ENCODE assay signal across 10 cellular contexts in genomic region chr1:110408488-110408887, GRCh38. TPM values are rescaled to one million over a fixed set of nuclear protein-coding genes. Genes with fewer than 3 reads are reported as not detected.
DNase-seq lines count a peak whose midpoint lies in the region; ATAC-seq and TF ChIP-seq lines count a peak whose summit lies in the region.
"Had no signal": no experiment of that assay in that cellular context is flagged by ENCODE, and none has a peak within 500 bp of the region (broad histone marks: within the 10 kb centered on the region; RNA-seq: fewer than 3 reads in every experiment).

No MANE protein-coding gene starts in this region.

- H3K27me3 ChIP-seq in H9 (ENCODE audit: insufficient read depth, low read length) (no peaks in the 10 kb centered on the region), mesendoderm (ENCODE audit: insufficient read depth, low read length, poor library complexity) (no peaks in the 10 kb centered on the region), prostate gland (replicated peaks; ENCODE audit: insufficient read depth) (no peaks in the 10 kb centered on the region)

- intact Hi-C loops in prostate gland (cut with DNase I): loop anchor here (5.0 kb wide), 1 partner anchor 71 kb away; the partner anchor contains the start of gene RBM15

- H3K23ac ChIP-seq in H9 (ENCODE audit: insufficient read length, low read depth, low read length) (no peak overlapping the region), mesendoderm (ENCODE audit: low read length) (no peak overlapping the region)

- peaks cover 14% of the 10 kb centered on the region for H3K23me2 ChIP-seq in H9 (ENCODE audit: insufficient read length, low read depth, low read length, poor library complexity, severe bottlenecking)

- no peak overlapping the region for H4K5ac ChIP-seq in H9 (ENCODE audit: insufficient read length, low read depth, low read length)
- peak overlapping the region; percentile 86 for H4K5ac ChIP-seq in mesendoderm (ENCODE audit: low read length)

- no peak overlapping the region for H3K4me3 ChIP-seq in mesendoderm (ENCODE audit: low read length)
- H3K4me3 ChIP-seq in prostate gland: no peak overlapping the region

- no peak overlapping the region for H2AFZ ChIP-seq in H9 (ENCODE audit: low read length)

- H3K9me3 Mint-ChIP-seq in H9: no peaks in the 10 kb centered on the region; a peak in 2 of 5 replicates
- no peaks in the 10 kb centered on the region for H3K9me3 Mint-ChIP-seq in activated naive CD8-positive, alpha-beta T cell treated with anti-CD3 and anti-CD28 coated beads, Interleukin-2, amount 10 ng/mL, durations not matched to agents 7 days and 5 days

- DNase-seq in H9 (no peak), mesendoderm (no peak), HUDEP-2 (lab: John Stamatoyannopoulos, UW; ENCODE audit: unreplicated experiment in 76 of 76) (no peak), GOT3 (lab: John Stamatoyannopoulos, UW) (no peak), prostate gland (ENCODE audit: low spot score) (no peak), AG08395 (ENCODE audit: low spot score) (no peak)
- no peak for DNase-seq in activated naive CD8-positive, alpha-beta T cell treated with anti-CD3 and anti-CD28 coated beads, Interleukin-2, amount 10 ng/mL, durations not matched to agents 7 days and 5 days
- DNase-seq: GF-D8, NCI-H1930 had no signal

- no peak overlapping the region for H3K9ac ChIP-seq in H9 (ENCODE audit: extremely low read depth, insufficient read length, low read length)
- H3K9ac ChIP-seq in mesendoderm (ENCODE audit: low read length): no peak overlapping the region

- H3K9me3 ChIP-seq in H9 (ENCODE audit: control insufficient read depth, low read depth, low read length) (no peaks in the 10 kb centered on the region), prostate gland (no peaks in the 10 kb centered on the region)

- ATAC-seq in activated naive CD8-positive, alpha-beta T cell treated with anti-CD3 and anti-CD28 coated beads, Interleukin-2, amount 10 ng/mL, durations not matched to agents 7 days and 5 days (ENCODE audit: low read depth): no peak

- H3K14ac ChIP-seq in H9 (ENCODE audit: insufficient read depth, low read length): no peak overlapping the region

- H4K8ac ChIP-seq in H9 (replicated peaks; ENCODE audit: insufficient read length, low read depth, low read length): no peak overlapping the region
- no peak overlapping the region for H4K8ac ChIP-seq in mesendoderm (ENCODE audit: low read depth, low read length)

- no peak overlapping the region for H3K27ac Mint-ChIP-seq in H9
- H3K27ac Mint-ChIP-seq in activated naive CD8-positive, alpha-beta T cell treated with anti-CD3 and anti-CD28 coated beads, Interleukin-2, amount 10 ng/mL, durations not matched to agents 7 days and 5 days: no peak overlapping the region

- peaks cover 6% of the 10 kb centered on the region; the same call in 1 of the 2 replicates for H3K27me3 Mint-ChIP-seq in H9 (ENCODE audit: low read depth)
- H3K27me3 Mint-ChIP-seq in activated naive CD8-positive, alpha-beta T cell treated with anti-CD3 and anti-CD28 coated beads, Interleukin-2, amount 10 ng/mL, durations not matched to agents 7 days and 5 days: no peaks in the 10 kb centered on the region

- TF ChIP-seq CTCF in 22Rv1 (IDR thresholded peaks at IDR 0.05): no peak
- TF ChIP-seq CTCF in H9 (conservative IDR thresholded peaks at IDR 0.05): no peak
- TF ChIP-seq CTCF in prostate gland (IDR thresholded peaks at IDR 0.05): no peak

- no peaks in the 10 kb centered on the region for H3K36me3 ChIP-seq in mesendoderm (ENCODE audit: control insufficient read depth, insufficient read depth, low read length)
- peaks cover 4 to 8% of the 10 kb centered on the region in 2 donors for H3K36me3 ChIP-seq in prostate gland

- H3K36me3 Mint-ChIP-seq in H9 (ENCODE audit: insufficient read depth in 1 of 3, low read depth in 3 of 3): peaks cover 3 to 17% (median 11%) of the 10 kb centered on the region in 3 experiments; a peak in 6 of 7 replicates
- H3K36me3 Mint-ChIP-seq in activated naive CD8-positive, alpha-beta T cell treated with anti-CD3 and anti-CD28 coated beads, Interleukin-2, amount 10 ng/mL, durations not matched to agents 7 days and 5 days: peaks cover 5% of the 10 kb centered on the region

- H4K20me1 ChIP-seq in H9 (ENCODE audit: control insufficient read depth, insufficient read depth, insufficient read length): no peaks in the 10 kb centered on the region

- H3K27ac ChIP-seq in 22Rv1: peak overlapping the region; percentile 85; the same call in 1 of the 2 replicates
- H3K27ac ChIP-seq in H9 (ENCODE audit: insufficient read length, low read depth, low read length): no peak overlapping the region
- H3K27ac ChIP-seq in mesendoderm (ENCODE audit: low read depth, low read length): no peak overlapping the region
- H3K27ac ChIP-seq in prostate gland: no peak overlapping the region

- peaks cover 11 to 18% of the 10 kb centered on the region in 2 experiments for H3K4me1 Mint-ChIP-seq in H9
- peaks cover 18% of the 10 kb centered on the region for H3K4me1 Mint-ChIP-seq in activated naive CD8-positive, alpha-beta T cell treated with anti-CD3 and anti-CD28 coated beads, Interleukin-2, amount 10 ng/mL, durations not matched to agents 7 days and 5 days

- H2BK12ac ChIP-seq in H9 (ENCODE audit: insufficient read length, low read depth, low read length): no peak overlapping the region

- H3T11ph ChIP-seq in H9 (ENCODE audit: low read length): no peak overlapping the region

- H2AK5ac ChIP-seq in H9 (ENCODE audit: insufficient read length, low read length) (no peak overlapping the region), mesendoderm (ENCODE audit: low read length) (no peak overlapping the region)

- H2BK15ac ChIP-seq in H9 (ENCODE audit: low read depth, low read length) (no peak overlapping the region), mesendoderm (replicated peaks; ENCODE audit: low read depth) (no peak overlapping the region)

- no CpG with 5 or more reads among the region's 8 CpGs for WGBS in H9 (ENCODE audit: extremely low coverage, insufficient read length, low lambda C conversion rate)
- WGBS in mesendoderm (ENCODE audit: extremely low coverage, insufficient coverage, low lambda C conversion rate): no CpG with 5 or more reads among the region's 8 CpGs
- WGBS in prostate gland: 92% methylated on average over 8 of the region's 8 CpGs

- no peak overlapping the region for H2BK20ac ChIP-seq in H9 (ENCODE audit: low read depth, low read length, poor library complexity, severe bottlenecking)

- POLR2A ChIA-PET in activated naive CD8-positive, alpha-beta T cell treated with anti-CD3 and anti-CD28 coated beads, Interleukin-2, amount 10 ng/mL, durations not matched to agents 7 days and 5 days (lab: Charles Lee): interaction anchor here (1.2 to 5.3 kb wide), 3 partner anchors 56 to 205 kb away, joined by 3 to 56 read pairs (median 4); partner anchors contain the start of gene RBM15

- no peak overlapping the region for H2BK120ac ChIP-seq in H9 (ENCODE audit: low read depth, low read length, poor library complexity, severe bottlenecking)
- H2BK120ac ChIP-seq in mesendoderm (ENCODE audit: low read depth, low read length): no peak overlapping the region

- H3K4me3 Mint-ChIP-seq in H9: peak overlapping the region; percentile 98 to 100; a peak in 4 of 5 replicates
- H3K4me3 Mint-ChIP-seq in activated naive CD8-positive, alpha-beta T cell treated with anti-CD3 and anti-CD28 coated beads, Interleukin-2, amount 10 ng/mL, durations not matched to agents 7 days and 5 days: peak overlapping the region; percentile 100

- H3K4me2 ChIP-seq in H9 (ENCODE audit: insufficient read depth, insufficient read length, low read length) (peak overlapping the region; percentile 80), mesendoderm (ENCODE audit: low read length) (no peak overlapping the region)

- H2BK5ac ChIP-seq in H9 (ENCODE audit: insufficient read length, low read length): no peak overlapping the region
- H2BK5ac ChIP-seq in mesendoderm (ENCODE audit: low read length): no peak overlapping the region

- H3K4ac ChIP-seq in H9 (ENCODE audit: low read depth, low read length) (no peak overlapping the region), mesendoderm (ENCODE audit: low read depth, low read length) (no peak overlapping the region)

- no peak for TF ChIP-seq POLR2A in prostate gland (IDR thresholded peaks at IDR 0.05)

- no peak overlapping the region for H3K18ac ChIP-seq in H9 (ENCODE audit: insufficient read length, low read depth, low read length)
- no peak overlapping the region for H3K18ac ChIP-seq in mesendoderm (ENCODE audit: low read length)

- H3K79me2 ChIP-seq in H9 (ENCODE audit: insufficient read depth, low read length) (no peaks in the 10 kb centered on the region; the same call in 1 of the 2 replicates), mesendoderm (ENCODE audit: control insufficient read depth, insufficient read depth, low read length) (peaks cover 7% of the 10 kb centered on the region)

- no peaks in the 10 kb centered on the region for H3K4me1 ChIP-seq in H9 (ENCODE audit: insufficient read depth, low read length)
- H3K4me1 ChIP-seq in mesendoderm (ENCODE audit: control insufficient read depth, low read depth, low read length): peaks cover 1% of the 10 kb centered on the region
- peaks cover 7% of the 10 kb centered on the region for H3K4me1 ChIP-seq in prostate gland (replicated peaks)

- H3K56ac ChIP-seq in H9 (ENCODE audit: insufficient read length, low read depth, low read length) (no peak overlapping the region), mesendoderm (ENCODE audit: low read length) (no peak overlapping the region)

- H4K91ac ChIP-seq in H9 (ENCODE audit: insufficient read length, low read depth, low read length): no peak overlapping the region

- H3K79me1 ChIP-seq in H9 (ENCODE audit: insufficient read depth, low read depth, low read length, poor library complexity, severe bottlenecking) (peaks cover 2% of the 10 kb centered on the region), mesendoderm (ENCODE audit: low read length) (no peaks in the 10 kb centered on the region)

RNA-seq across cellular contexts. Expression of gene LAMTOR5, which starts 1.0 kb away (rescaled TPM):
- total RNA-seq in H9 (2021) (108 and 111 TPM in 2 replicates), prostate gland (100 to 1,000 TPM in 1 of 2 donors, 10 to 100 TPM in 1; 86.6 to 132 TPM)
- 100 to 1,000 TPM; 115 TPM for total RNA-seq in activated naive CD8-positive, alpha-beta T cell treated with anti-CD3 and anti-CD28 coated beads, Interleukin-2, amount 10 ng/mL, durations not matched to agents 7 days and 5 days
- polyA plus RNA-seq in mesendoderm (2013, experiment 1 of 2): 171 TPM
- 171 TPM for polyA plus RNA-seq in mesendoderm (2013, experiment 2 of 2)

RNA-seq across cellular contexts. Expression of gene SLC16A4, which starts 17.7 kb away (rescaled TPM):
- total RNA-seq in H9 (2021) (0.17 TPM in 1 of 2 replicates, not detected in the other), prostate gland (1 to 10 TPM; 1.7 to 9.0 TPM)
- under 1 TPM; 0.23 to 0.33 TPM for total RNA-seq in activated naive CD8-positive, alpha-beta T cell treated with anti-CD3 and anti-CD28 coated beads, Interleukin-2, amount 10 ng/mL, durations not matched to agents 7 days and 5 days
- 0.28 TPM for polyA plus RNA-seq in mesendoderm (2013, experiment 1 of 2)
- 0.29 TPM for polyA plus RNA-seq in mesendoderm (2013, experiment 2 of 2)

RNA-seq across cellular contexts. Expression of gene PROK1, which starts 42.5 kb away (rescaled TPM):
- not detected in 2 replicates for total RNA-seq in H9 (2021)
- not detected for total RNA-seq in activated naive CD8-positive, alpha-beta T cell treated with anti-CD3 and anti-CD28 coated beads, Interleukin-2, amount 10 ng/mL, durations not matched to agents 7 days and 5 days
- polyA plus RNA-seq in mesendoderm (2013, experiment 1 of 2): 1.0 TPM
- polyA plus RNA-seq in mesendoderm (2013, experiment 2 of 2): 0.95 TPM
- 10 to 100 TPM; 10.7 to 75.3 TPM for total RNA-seq in prostate gland

Comparison
In these comparisons a context has a peak if more than half of its experiments do, and no peak if none do; other contexts are left out.
1. RNA of gene PROK1, which starts 42.5 kb away (total RNA-seq): 10.7 to 75.3 TPM in prostate gland; not detected in H9 and not detected in activated naive CD8-positive, alpha-beta T cell treated with anti-CD3 and anti-CD28 coated beads, Interleukin-2, amount 10 ng/mL, durations not matched to agents 7 days and 5 days; every median in the first group is over 10 times any median in the second.